ENCODE assay signal across 29 cellular contexts in genomic region chr16:73915939-73916451, GRCh38.
"Had no signal": no experiment of that assay in that cellular context is flagged by ENCODE, and none has a peak within 500 bp of the region (broad histone marks: within the 10 kb centered on the region; RNA-seq: fewer than 3 reads in every experiment).

No MANE protein-coding gene starts in this region.

- H3K27me3 Mint-ChIP-seq: activated CD4-positive, alpha-beta memory T cell treated with anti-CD3 and anti-CD28 coated beads for 36 hours had no signal

- H3K27me3 ChIP-seq: brain microvascular endothelial cell, cardiac muscle cell, SJCRH30 had no signal

- FAIRE-seq: astrocyte, K562 had no signal

- H3K4me1 Mint-ChIP-seq: activated CD4-positive, alpha-beta T cell treated with anti-CD3 and anti-CD28 coated beads, Interleukin-2, amount 10 ng/mL, durations not matched to agents 7 days and 5 days had no signal

- H3K36me3 ChIP-seq: brain microvascular endothelial cell, cardiac muscle cell, SJCRH30 had no signal

- H3K4me1 ChIP-seq: SJCRH30 had no signal

- H3K9me3 Mint-ChIP-seq: activated CD4-positive, alpha-beta T cell treated with anti-CD3 and anti-CD28 coated beads, Interleukin-2, amount 10 ng/mL, durations not matched to agents 7 days and 5 days; activated naive CD4-positive, alpha-beta T cell treated with anti-CD3 and anti-CD28 coated beads for 36 hours; activated T-cell treated with anti-CD3 and anti-CD28 coated beads, Interleukin-2, amount 50 U/mL, for 4 hours; T-helper 1 cell treated with Interleukin-12 subunit alpha and Interleukin-12 subunit beta and Interleukin-4 antibody, amounts not matched to agents 30 μg/mL and 1 μg/mL, for 36 hours had no signal

- H3K36me3 Mint-ChIP-seq: activated CD4-positive, alpha-beta memory T cell treated with anti-CD3 and anti-CD28 coated beads for 36 hours; activated naive CD8-positive, alpha-beta T cell; WTC11 had no signal

- DNase-seq: activated CD4-positive, alpha-beta memory T cell treated with anti-CD3 and anti-CD28 coated beads for 36 hours; activated CD4-positive, alpha-beta T cell treated with anti-CD3 and anti-CD28 coated beads, Interleukin-2, amount 10 ng/mL, durations not matched to agents 7 days and 5 days; activated CD4-positive, CD25-positive, alpha-beta regulatory T cell treated with anti-CD3 and anti-CD28 coated beads, Interleukin-2, amount 50 U/mL, for 72 hours; activated CD8-positive, alpha-beta memory T cell treated with anti-CD3 and anti-CD28 coated beads for 24 hours; activated effector memory CD4-positive, alpha-beta T cell treated with anti-CD3 and anti-CD28 coated beads, Interleukin-2, amount 50 U/mL, for 16 hours; activated naive CD4-positive, alpha-beta T cell treated with anti-CD3 and anti-CD28 coated beads for 36 hours; activated T-cell treated with anti-CD3 and anti-CD28 coated beads, Interleukin-2, amount 50 U/mL, for 4 hours; amygdala; brain microvascular endothelial cell; Karpas-422; MM.1S; NCI-H1105 treated with DMSO at 0.1 percent for 48 hours; NCI-H146; NCI-H187 treated with DMSO at 0.1 percent for 48 hours; NCI-H2081 treated with DMSO at 0.1 percent for 48 hours; NCI-H226; NCI-H69; NK-92 treated with Interleukin-12 subunit alpha and Interleukin-12 subunit beta, amount 100 ng/mL, for 24 hours; OCI-M1; RPMI8226; SJCRH30 had no signal

- H3K4me3 Mint-ChIP-seq: activated CD4-positive, alpha-beta memory T cell treated with anti-CD3 and anti-CD28 coated beads for 36 hours; activated CD4-positive, alpha-beta T cell treated with anti-CD3 and anti-CD28 coated beads, Interleukin-2, amount 10 ng/mL, durations not matched to agents 7 days and 5 days; activated naive CD4-positive, alpha-beta T cell treated with anti-CD3 and anti-CD28 coated beads for 36 hours; activated naive CD8-positive, alpha-beta T cell; activated T-cell treated with anti-CD3 and anti-CD28 coated beads, Interleukin-2, amount 50 U/mL, for 4 hours; T-helper 1 cell treated with Interleukin-12 subunit alpha and Interleukin-12 subunit beta and Interleukin-4 antibody, amounts not matched to agents 30 μg/mL and 1 μg/mL, for 36 hours had no signal

- H3K27ac ChIP-seq: brain microvascular endothelial cell, cardiac muscle cell, SJCRH30 had no signal

- H3K27ac Mint-ChIP-seq: activated CD4-positive, alpha-beta memory T cell treated with anti-CD3 and anti-CD28 coated beads for 36 hours; activated CD4-positive, alpha-beta T cell treated with anti-CD3 and anti-CD28 coated beads, Interleukin-2, amount 10 ng/mL, durations not matched to agents 7 days and 5 days; activated naive CD4-positive, alpha-beta T cell treated with anti-CD3 and anti-CD28 coated beads for 36 hours; activated naive CD8-positive, alpha-beta T cell; T-helper 1 cell treated with Interleukin-12 subunit alpha and Interleukin-12 subunit beta and Interleukin-4 antibody, amounts not matched to agents 30 μg/mL and 1 μg/mL, for 36 hours; WTC11 had no signal

- H3K9me3 ChIP-seq: SJCRH30 had no signal

- ATAC-seq: activated T-cell treated with anti-CD3 and anti-CD28 coated beads, Interleukin-2, amount 50 U/mL, for 4 hours; K562; Panc1; SK-N-SH treated with all-trans-retinoic acid at 6 μM for 48 hours; WTC11 had no signal

- H3K4me3 ChIP-seq: cardiac muscle cell, K562, SJCRH30 had no signal
